9 cellular contexts compared by ENCODE assay signal in genomic region chr17:2053380-2054261, GRCh38. TPM values are rescaled to one million over a fixed set of nuclear protein-coding genes. Genes with fewer than 3 reads are reported as not detected.
A peak's percentile ranks its signal among the peaks of the same experiment; 100 is the strongest.
DNase-seq lines count a peak whose midpoint lies in the region; FAIRE-seq and TF ChIP-seq lines count a peak whose summit lies in the region.
"Had no signal": no experiment of that assay in that cellular context is flagged by ENCODE, and none has a peak within 500 bp of the region (broad histone marks: within the 10 kb centered on the region; RNA-seq: fewer than 3 reads in every experiment).

No MANE protein-coding gene starts in this region.

- H3K4me1 ChIP-seq in H1 (replicated peaks in 1 of 4; ENCODE audit: control insufficient read depth in 3 of 4, insufficient read depth in 4 of 4, low read length in 3 of 4): peaks cover 0 to 23% (median 11%) of the 10 kb centered on the region in 4 experiments; a peak in 5 of 7 replicates

- H3K4me2 ChIP-seq in H1 (ENCODE audit: insufficient read depth in 1 of 2, low read depth in 2 of 2, low read length in 2 of 2): peak overlapping the region; percentile 57 to 70

- peak; percentile 61 to 69 (median 63) for TF ChIP-seq CTCF in H1 (IDR thresholded peaks at IDR 0.05; ENCODE audit: control extremely low read depth in 1 of 3, insufficient read depth in 1 of 3, low read depth in 1 of 3, low read length in 3 of 3)

- H4K8ac ChIP-seq in H1 (ENCODE audit: extremely low read depth, insufficient read depth, low read length): peak overlapping the region; percentile 41; the same call in 1 of the 2 replicates

- no peak overlapping the region for H3K14ac ChIP-seq in H1 (ENCODE audit: insufficient read length)

- H3K9ac ChIP-seq in H1 (replicated peaks in 1 of 4; ENCODE audit: extremely low read depth in 1 of 4, low read depth in 3 of 4, low read length in 3 of 4): no peak overlapping the region

- peak overlapping the region; percentile 15 to 58 (median 42); a peak in 7 of 8 replicates for H3K4me3 ChIP-seq in H1 (ENCODE audit: extremely low read depth in 1 of 4, insufficient read depth in 2 of 4, low read depth in 3 of 4, low read length in 4 of 4)

- peak; percentile 62 to 74 for TF ChIP-seq RAD21 in H1 (IDR thresholded peaks at IDR 0.05 in 1 of 2, conservative IDR thresholded peaks at IDR 0.05 in 1 of 2; ENCODE audit: low read depth in 2 of 2, low read length in 2 of 2)

- H4K91ac ChIP-seq in H1 (replicated peaks; ENCODE audit: insufficient read length, low read length): no peak overlapping the region

- no peak for FAIRE-seq in H1 (lab: Jason Lieb, UNC)
- FAIRE-seq: A204.1 had no signal

- H4K5ac ChIP-seq in H1 (ENCODE audit: insufficient read length, low read depth, low read length): no peak overlapping the region

- H3K4ac ChIP-seq in H1 (replicated peaks; ENCODE audit: insufficient read length, low read depth, low read length): no peak overlapping the region

- no peak overlapping the region for H2AK5ac ChIP-seq in H1 (ENCODE audit: low read depth, low read length)

- H2BK15ac ChIP-seq in H1 (ENCODE audit: low read length): no peak overlapping the region

- H2BK20ac ChIP-seq in H1 (ENCODE audit: low read length): no peak overlapping the region

- DNase-seq in DMS 273 (lab: John Stamatoyannopoulos, UW; ENCODE audit: unreplicated experiment) (peak; percentile 82), DMS 273 treated with DMSO at 0.1 percent for 48 hours (lab: John Stamatoyannopoulos, UW) (no peak), NCI-H460 (ENCODE audit: extremely low read depth, low read depth) (peak; percentile 33), H1 (ENCODE audit: low read depth in 1 of 2, low spot score in 2 of 2) (peak in 1 of 2 experiments; percentile 89), midbrain (lab: John Stamatoyannopoulos, UW) (peak; percentile 58), NCI-H187 (lab: John Stamatoyannopoulos, UW) (no peak)
- DNase-seq in activated CD8-positive, alpha-beta memory T cell treated with anti-CD3 and anti-CD28 coated beads for 4 hours (ENCODE audit: low read depth in 2 of 2): peak; percentile 62 to 70
- DNase-seq in stimulated activated CD8-positive, alpha-beta memory T cell treated with anti-CD3 and anti-CD28 coated beads, Interleukin-7, amount 100 ng/mL, for 4 hours (ENCODE audit: low read depth in 2 of 2): peak; percentile 59 to 82

- no peak for TF ChIP-seq EP300 in H1 (IDR thresholded peaks at IDR 0.05; ENCODE audit: borderline replicate concordance in 1 of 2, low read depth in 2 of 2, low read length in 2 of 2)

- H3K27ac ChIP-seq in H1 (ENCODE audit: low read depth, low read length): no peak overlapping the region

- peaks cover 17 to 25% of the 10 kb centered on the region in 2 experiments for H4K20me1 ChIP-seq in H1 (replicated peaks in 1 of 2; ENCODE audit: control insufficient read depth in 1 of 2, insufficient read depth in 2 of 2, low read length in 2 of 2)

- H2BK12ac ChIP-seq in H1 (ENCODE audit: low read depth, low read length): no peak overlapping the region

- WGBS in H1 (ENCODE audit: extremely low coverage in 1 of 2, insufficient coverage in 1 of 2, insufficient read length in 1 of 2, insufficient replicate concordance in 2 of 2, low coverage in 1 of 2, low lambda C conversion rate in 2 of 2, missing lambda C conversion rate in 1 of 2), 2 experiments: 19% methylated on average over 29 of the region's 84 CpGs; no CpG with 5 or more reads in 1 of the 2 experiments

- H3K36me3 ChIP-seq in H1 (ENCODE audit: control insufficient read depth in 2 of 4, insufficient read depth in 4 of 4, low read length in 3 of 4): peaks cover 0 to 19% (median 0%) of the 10 kb centered on the region in 4 experiments; a peak in 1 of 8 replicates

- no peak for TF ChIP-seq POLR2A in H1 (IDR thresholded peaks at IDR 0.05; ENCODE audit: control extremely low read depth in 1 of 2, low read depth in 2 of 2, low read length in 2 of 2)

- POLR2A ChIA-PET in H1 (lab: Charles Lee; ENCODE audit: partially characterized antibody): interaction anchor here (0.7 to 1.1 kb wide), 5 partner anchors 12 to 283 kb away, joined by 3 to 6 read pairs (median 3); partner anchors contain the start of genes OVCA2 and TSR1

- no peak overlapping the region for H3K23ac ChIP-seq in H1 (ENCODE audit: insufficient read length)

- H3K18ac ChIP-seq in H1 (ENCODE audit: extremely low read depth, low read length): no peak overlapping the region

- H3K79me1 ChIP-seq in H1 (ENCODE audit: low read depth, low read length): no peaks in the 10 kb centered on the region

- peaks cover 11% of the 10 kb centered on the region; the same call in 1 of the 2 replicates for H3K23me2 ChIP-seq in H1 (ENCODE audit: low read depth, low read length)

- CTCF ChIA-PET in H1 (lab: Charles Lee; ENCODE audit: partially characterized antibody): interaction anchor here (0.6 to 9.3 kb wide), 29 partner anchors 9 to 1796 kb away, joined by 3 to 122 read pairs (median 4); no protein-coding TSS in a partner anchor

- H3K27me3 ChIP-seq in H1 (replicated peaks in 1 of 4; ENCODE audit: control insufficient read depth in 3 of 4, extremely low read depth in 1 of 4, insufficient read depth in 3 of 4, low read length in 3 of 4): peaks cover 83 to 93% (median 92%) of the 10 kb centered on the region in 4 experiments

- no peak overlapping the region for H2BK120ac ChIP-seq in H1 (replicated peaks; ENCODE audit: low read depth, low read length)

- H2BK5ac ChIP-seq in H1 (ENCODE audit: low read depth, low read length): no peak overlapping the region

- peaks cover 0 to 7% of the 10 kb centered on the region in 2 experiments; a peak in 1 of 4 replicates for H3K9me3 ChIP-seq in H1 (ENCODE audit: insufficient read depth in 2 of 2, low read depth in 1 of 2, low read length in 1 of 2)

- no peaks in the 10 kb centered on the region for H3K79me2 ChIP-seq in H1 (ENCODE audit: control insufficient read depth in 1 of 2, insufficient read depth in 2 of 2, low read length in 2 of 2)

- no peak overlapping the region for H2AFZ ChIP-seq in H1 (ENCODE audit: low read length)

- H3K56ac ChIP-seq in H1 (replicated peaks; ENCODE audit: insufficient read length, low read depth, low read length): no peak overlapping the region

TF ChIP-seq in H1, 55 proteins besides CTCF, POLR2A, EP300 and RAD21 (continues in another document):
- TF ChIP-seq RBBP5 (IDR thresholded peaks at IDR 0.05; ENCODE audit: borderline replicate concordance, low read depth, low read length) (0 out of 2 replicates have a peak, but pooled peaks have one; percentile 23), SP4 (IDR thresholded peaks at IDR 0.05; ENCODE audit: low read length) (0 out of 2 replicates have a peak, but pooled peaks have one; percentile 30)

RNA-seq across cellular contexts. Expression of gene HIC1, which starts 1.3 kb away (rescaled TPM):
- total RNA-seq in NCI-H460 (2014; rRNA removed; shearing (Covaris generic)): 0.12 TPM in 2 replicates
- polyA plus RNA-seq in NCI-H460 (2014; cell fraction: nucleus; rRNA removed): 0.19 and 0.58 TPM in 2 replicates
- 0.09 and 0.19 TPM in 2 replicates for total RNA-seq in H1 (2021; fragmentation: NEBNext Ultra II Directional; extraction: Animal tissue kit (Norgen Biotek cat#: 25700))
- polyA plus RNA-seq in H1 (2011; rRNA removed): 0.06 and 0.11 TPM in 2 replicates
- polyA plus RNA-seq in H1 (2011; cell fraction: cytosol; rRNA removed): 0.09 TPM
- 0.20 TPM for polyA plus RNA-seq in H1 (2011; cell fraction: nucleus; rRNA removed)
- polyA plus RNA-seq in H1 (2012, experiment 1 of 2): 0.09 to 0.24 TPM (median 0.20 TPM) in 4 replicates
- polyA plus RNA-seq in H1 (2012, experiment 2 of 2): 0.20 TPM
- 0.02 TPM for polyA plus RNA-seq in H1 (2013, experiment 1 of 2)
- polyA plus RNA-seq in H1 (2013, experiment 2 of 2): 0.11 TPM
- 0.22 TPM in 1 of 2 replicates, not detected in the other for polyA minus RNA-seq in H1 (2011; rRNA and poly(A)+ RNA removed)
- polyA minus RNA-seq in H1 (2011; cell fraction: cytosol; rRNA and poly(A)+ RNA removed): not detected
- polyA minus RNA-seq in H1 (2011; cell fraction: nucleus; rRNA and poly(A)+ RNA removed): 0.30 TPM

RNA-seq across cellular contexts. Expression of gene OVCA2, which starts 11.8 kb away (rescaled TPM):
- total RNA-seq in NCI-H460 (2014; rRNA removed; shearing (Covaris generic)): 47.3 and 60.4 TPM in 2 replicates
- polyA plus RNA-seq in NCI-H460 (2014; cell fraction: nucleus; rRNA removed): 50.8 and 72.9 TPM in 2 replicates
- 14.9 and 15.3 TPM in 2 replicates for total RNA-seq in H1 (2021; fragmentation: NEBNext Ultra II Directional; extraction: Animal tissue kit (Norgen Biotek cat#: 25700))
- 34.5 and 37.0 TPM in 2 replicates for polyA plus RNA-seq in H1 (2011; rRNA removed)
- polyA plus RNA-seq in H1 (2011; cell fraction: cytosol; rRNA removed): 24.4 TPM
- polyA plus RNA-seq in H1 (2011; cell fraction: nucleus; rRNA removed): 22.7 TPM
- polyA plus RNA-seq in H1 (2012, experiment 1 of 2): 17.7 to 21.4 TPM (median 18.6 TPM) in 4 replicates
- 42.5 TPM for polyA plus RNA-seq in H1 (2012, experiment 2 of 2)
- 23.4 TPM for polyA plus RNA-seq in H1 (2013, experiment 1 of 2)
- 23.8 TPM for polyA plus RNA-seq in H1 (2013, experiment 2 of 2)
- polyA minus RNA-seq in H1 (2011; rRNA and poly(A)+ RNA removed): 18.9 TPM in 2 replicates
- polyA minus RNA-seq in H1 (2011; cell fraction: cytosol; rRNA and poly(A)+ RNA removed): 7.5 TPM
- 5.2 TPM for polyA minus RNA-seq in H1 (2011; cell fraction: nucleus; rRNA and poly(A)+ RNA removed)

RNA-seq across cellular contexts. Expression of gene DPH1, which starts 23.7 kb away (rescaled TPM):
- total RNA-seq in NCI-H460 (2014; rRNA removed; shearing (Covaris generic)): 33.7 and 34.5 TPM in 2 replicates
- 84.2 and 92.7 TPM in 2 replicates for polyA plus RNA-seq in NCI-H460 (2014; cell fraction: nucleus; rRNA removed)
- total RNA-seq in H1 (2021; fragmentation: NEBNext Ultra II Directional; extraction: Animal tissue kit (Norgen Biotek cat#: 25700)): 24.9 and 27.1 TPM in 2 replicates
- polyA plus RNA-seq in H1 (2011; rRNA removed): 30.0 and 48.3 TPM in 2 replicates
- polyA plus RNA-seq in H1 (2011; cell fraction: cytosol; rRNA removed): 26.0 TPM
- polyA plus RNA-seq in H1 (2011; cell fraction: nucleus; rRNA removed): 76.8 TPM
- polyA plus RNA-seq in H1 (2012, experiment 1 of 2): 14.1 to 21.6 TPM (median 19.7 TPM) in 4 replicates
- polyA plus RNA-seq in H1 (2012, experiment 2 of 2): 16.4 TPM
- 13.4 TPM for polyA plus RNA-seq in H1 (2013, experiment 1 of 2)
- 12.3 TPM for polyA plus RNA-seq in H1 (2013, experiment 2 of 2)
- polyA minus RNA-seq in H1 (2011; rRNA and poly(A)+ RNA removed): 22.8 and 35.7 TPM in 2 replicates
- 15.0 TPM for polyA minus RNA-seq in H1 (2011; cell fraction: cytosol; rRNA and poly(A)+ RNA removed)
- polyA minus RNA-seq in H1 (2011; cell fraction: nucleus; rRNA and poly(A)+ RNA removed): 34.4 TPM

RNA-seq across cellular contexts. Expression of gene RTN4RL1, which starts 28.5 kb away (rescaled TPM):
- 0.12 TPM in 1 of 2 replicates, not detected in the other for total RNA-seq in NCI-H460 (2014; rRNA removed; shearing (Covaris generic))
- polyA plus RNA-seq in NCI-H460 (2014; cell fraction: nucleus; rRNA removed): 0.07 and 0.19 TPM in 2 replicates
- total RNA-seq in H1 (2021; fragmentation: NEBNext Ultra II Directional; extraction: Animal tissue kit (Norgen Biotek cat#: 25700)): 0.11 TPM in 1 of 2 replicates, not detected in the other
- 0.09 and 0.11 TPM in 2 replicates for polyA plus RNA-seq in H1 (2011; rRNA removed)
- 0.10 TPM for polyA plus RNA-seq in H1 (2011; cell fraction: cytosol; rRNA removed)
- polyA plus RNA-seq in H1 (2011; cell fraction: nucleus; rRNA removed): 0.07 TPM
- 0.11 to 0.17 TPM (median 0.14 TPM) in 3 of 4 replicates, not detected in the other for polyA plus RNA-seq in H1 (2012, experiment 1 of 2)
- polyA plus RNA-seq in H1 (2012, experiment 2 of 2): 0.12 TPM
- 0.06 TPM for polyA plus RNA-seq in H1 (2013, experiment 1 of 2)
- polyA plus RNA-seq in H1 (2013, experiment 2 of 2): 0.04 TPM
- polyA minus RNA-seq in H1 (2011; rRNA and poly(A)+ RNA removed): 0.03 and 0.05 TPM in 2 replicates
- polyA minus RNA-seq in H1 (2011; cell fraction: cytosol; rRNA and poly(A)+ RNA removed): not detected
- polyA minus RNA-seq in H1 (2011; cell fraction: nucleus; rRNA and poly(A)+ RNA removed): not detected

Comparison
In these comparisons a context has a peak if more than half of its experiments do, and no peak if none do; other contexts are left out.
1. DNase-seq: peak in DMS 273 (single experiment), NCI-H460 (single experiment), activated CD8-positive, alpha-beta memory T cell treated with anti-CD3 and anti-CD28 coated beads for 4 hours (2 of 2), midbrain (single experiment) and stimulated activated CD8-positive, alpha-beta memory T cell treated with anti-CD3 and anti-CD28 coated beads, Interleukin-7, amount 100 ng/mL, for 4 hours (2 of 2); none in DMS 273 treated with DMSO at 0.1 percent for 48 hours (single experiment) and NCI-H187 (0 of 2).